ENCODE assay signal across 26 cellular contexts in the genomic region with DNA sequence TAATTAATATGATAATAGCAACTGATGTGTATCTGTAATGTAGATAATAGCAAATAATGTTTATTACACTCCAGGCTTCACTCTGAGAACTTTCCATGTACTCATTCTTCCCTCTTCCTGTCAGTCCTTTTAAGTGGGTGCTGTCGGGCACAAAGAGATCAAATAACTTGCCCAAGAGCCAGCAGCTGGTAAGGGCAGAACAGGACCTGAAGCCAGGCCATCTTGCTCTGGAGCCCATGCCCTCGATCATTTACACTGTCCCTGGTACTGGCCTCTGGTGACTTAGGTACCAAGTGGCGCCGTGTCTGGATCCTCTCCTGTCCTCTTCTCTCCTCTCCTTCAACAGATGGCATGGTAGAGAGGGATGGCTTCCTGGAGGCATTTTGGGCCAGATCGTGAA.
"Had no signal": no experiment of that assay in that cellular context is flagged by ENCODE, and none has a peak within 500 bp of the region (broad histone marks: within the 10 kb centered on the region; RNA-seq: fewer than 3 reads in every experiment).

No MANE protein-coding gene starts in this region.

- H3K4me3 ChIP-seq: breast epithelium, colonic mucosa, esophagus squamous epithelium, hepatocyte, skin epidermis, testis, transverse colon had no signal

- H3K4me1 ChIP-seq: breast epithelium, colonic mucosa, testis, transverse colon had no signal

- H3K27me3 ChIP-seq: breast epithelium, colonic mucosa, esophagus squamous epithelium, hepatocyte, testis, transverse colon had no signal

- H3K9me3 ChIP-seq: breast epithelium, colonic mucosa, esophagus squamous epithelium, testis, transverse colon had no signal

- DNase-seq: activated B cell treated with CpG ODN at 0.5 μM for 24 hours; activated CD4-positive, alpha-beta T cell treated with anti-CD3 and anti-CD28 coated beads, Interleukin-2, amount 50 U/mL, for 1 hour; activated CD8-positive, alpha-beta T cell treated with anti-CD3 and anti-CD28 coated beads for 36 hours; activated naive CD4-positive, alpha-beta T cell; activated T-cell treated with anti-CD3 and anti-CD28 coated beads, Interleukin-2, amount 50 U/mL, for 72 hours; amygdala; cerebellar nuclear complex; colonic mucosa; effector CD8-positive, alpha-beta T cell; esophagus squamous epithelium; foreskin melanocyte; islet precursor cell; natural killer cell; posterior cingulate gyrus; stimulated activated CD4-positive, alpha-beta T cell treated with anti-CD3 and anti-CD28 coated beads, Interleukin-12 subunit alpha, Interleukin-12 subunit beta, amount 100 ng/mL, for 4 hours; stimulated activated CD4-positive, alpha-beta T cell treated with anti-CD3 and anti-CD28 coated beads, Interleukin-4, amount 100 ng/mL, for 1 hour; stimulated activated naive CD8-positive, alpha-beta T cell treated with anti-CD3 and anti-CD28 coated beads, Interleukin-15, Interleukin-2, amounts not matched to agents 100 U/mL and 50 U/mL, for 24 hours; T-helper 1 cell; testis; transverse colon had no signal

- H3K27ac ChIP-seq: breast epithelium, colonic mucosa, epithelial cell of prostate, esophagus squamous epithelium, hepatocyte, skin epidermis, testis, transverse colon had no signal

- H3K36me3 ChIP-seq: colonic mucosa had no signal

- FAIRE-seq: endometrium had no signal

- ATAC-seq: activated CD8-positive, alpha-beta T cell treated with anti-CD3 and anti-CD28 coated beads for 36 hours; activated T-cell treated with anti-CD3 and anti-CD28 coated beads, Interleukin-2, amount 50 U/mL, for 72 hours; natural killer cell; sciatic nerve; stimulated activated naive CD8-positive, alpha-beta T cell treated with anti-CD3 and anti-CD28 coated beads, Interleukin-15, Interleukin-2, amounts not matched to agents 100 U/mL and 50 U/mL, for 24 hours had no signal
